ENCODE assay signal across 15 cellular contexts in genomic region chr2:7626139-7626537, GRCh38.
DNase-seq lines count a peak whose midpoint lies in the region; ATAC-seq and TF ChIP-seq lines count a peak whose summit lies in the region.
"Had no signal": no experiment of that assay in that cellular context is flagged by ENCODE, and none has a peak within 500 bp of the region (broad histone marks: within the 10 kb centered on the region; RNA-seq: fewer than 3 reads in every experiment).

No MANE protein-coding gene starts in this region.

- peak; percentile 18 for ATAC-seq in GM21390 (IDR thresholded peaks at IDR 0.05; ENCODE audit: unreplicated experiment)
- no peak for ATAC-seq in GM21825 (IDR thresholded peaks at IDR 0.05; ENCODE audit: unreplicated experiment)
- no peak for ATAC-seq in HG02981 (IDR thresholded peaks at IDR 0.05; ENCODE audit: unreplicated experiment)
- ATAC-seq: CD8-positive, alpha-beta T cell; K562 had no signal

- H4K20me1 ChIP-seq in BLaER1 treated with 17β-estradiol and CSF1 and Interleukin-3, amounts not matched to agents 10 nM and 100 nM, result no peaks in the 10 kb centered on the region
- no peaks in the 10 kb centered on the region for H4K20me1 ChIP-seq in OCI-LY3 (ENCODE audit: insufficient read depth, low read length)

- H3K9me3 Mint-ChIP-seq in activated naive CD4-positive, alpha-beta T cell treated with anti-CD3 and anti-CD28 coated beads for 36 hours, result peaks cover 7% of the 10 kb centered on the region

- DNase-seq in esophagus muscularis mucosa (ENCODE audit: extremely low spot score), result peak; percentile 26
- no peak for DNase-seq in activated naive CD4-positive, alpha-beta T cell treated with anti-CD3 and anti-CD28 coated beads for 36 hours
- DNase-seq: Calu3; CD8-positive, alpha-beta T cell; DMS79 treated with DMSO at 0.1 percent for 48 hours; EL; GM23248; HCEC 1CT; IMR-90 had no signal

- H3K9ac ChIP-seq in BLaER1 treated with 17β-estradiol and CSF1 and Interleukin-3, amounts not matched to agents 10 nM and 100 nM, result no peak overlapping the region
- no peak overlapping the region for H3K9ac ChIP-seq in OCI-LY3 (ENCODE audit: low read length)
- H3K9ac ChIP-seq: GM23248 had no signal

- intact Hi-C loops in esophagus muscularis mucosa (cut with DNase I), result no loop called here
- intact Hi-C loops in activated naive CD4-positive, alpha-beta T cell treated with anti-CD3 and anti-CD28 coated beads for 36 hours (cut with micrococcal nuclease), result no loop called here

- no peak for TF ChIP-seq CTCF in OCI-LY3 (IDR thresholded peaks at IDR 0.05; ENCODE audit: low read depth, low read length)
- no peak for TF ChIP-seq CTCF in esophagus muscularis mucosa (IDR thresholded peaks at IDR 0.05)

- no peaks in the 10 kb centered on the region for H3K36me3 ChIP-seq in BLaER1 treated with 17β-estradiol and CSF1 and Interleukin-3, amounts not matched to agents 10 nM and 100 nM
- H3K36me3 ChIP-seq in OCI-LY3 (replicated peaks; ENCODE audit: low read depth, low read length), result peaks cover 9% of the 10 kb centered on the region
- no peaks in the 10 kb centered on the region for H3K36me3 ChIP-seq in esophagus muscularis mucosa

- H3K27ac Mint-ChIP-seq in activated naive CD4-positive, alpha-beta T cell treated with anti-CD3 and anti-CD28 coated beads for 36 hours, result no peak overlapping the region

- H3K9me3 ChIP-seq in BLaER1 treated with 17β-estradiol and CSF1 and Interleukin-3, amounts not matched to agents 10 nM and 100 nM (replicated peaks in 1 of 11), result peaks cover 0 to 23% (median 14%) of the 10 kb centered on the region in 11 experiments; a peak in 14 of 22 replicates
- H3K9me3 ChIP-seq in OCI-LY3 (ENCODE audit: insufficient read depth, low read length), result peaks cover 3% of the 10 kb centered on the region; the same call in 1 of the 2 replicates
- H3K9me3 ChIP-seq in esophagus muscularis mucosa, result no peaks in the 10 kb centered on the region

- H3K4me1 ChIP-seq in BLaER1 treated with 17β-estradiol and CSF1 and Interleukin-3, amounts not matched to agents 10 nM and 100 nM, result peaks cover 22 to 30% (median 27%) of the 10 kb centered on the region in 10 experiments
- peaks cover 24% of the 10 kb centered on the region for H3K4me1 ChIP-seq in OCI-LY3 (ENCODE audit: low read length)
- no peaks in the 10 kb centered on the region for H3K4me1 ChIP-seq in esophagus muscularis mucosa

- CTCF ChIA-PET in activated naive CD4-positive, alpha-beta T cell treated with anti-CD3 and anti-CD28 coated beads for 36 hours (lab: Charles Lee), result no interaction called here

- H3K4me1 Mint-ChIP-seq in activated naive CD4-positive, alpha-beta T cell treated with anti-CD3 and anti-CD28 coated beads for 36 hours (ENCODE audit: low read depth), result peaks cover under 1% of the 10 kb centered on the region

- TF ChIP-seq POLR2A in esophagus muscularis mucosa (IDR thresholded peaks at IDR 0.05; ENCODE audit: low read depth), result no peak

- H3K27me3 Mint-ChIP-seq in activated naive CD4-positive, alpha-beta T cell treated with anti-CD3 and anti-CD28 coated beads for 36 hours (ENCODE audit: low read depth), result no peaks in the 10 kb centered on the region

- H3K4me2 ChIP-seq in BLaER1 treated with 17β-estradiol and CSF1 and Interleukin-3, amounts not matched to agents 10 nM and 100 nM, result peak overlapping the region in 9 of 11 experiments; percentile 40 to 78 (median 56); a peak in 16 of 22 replicates
- peak overlapping the region; percentile 50 for H3K4me2 ChIP-seq in OCI-LY3 (ENCODE audit: low read length)

- 87% methylated on average over 6 of the region's 6 CpGs for WGBS in esophagus muscularis mucosa

- TF ChIP-seq EP300 in esophagus muscularis mucosa (IDR thresholded peaks at IDR 0.05), result no peak

- no peak overlapping the region for H3K4me3 Mint-ChIP-seq in activated naive CD4-positive, alpha-beta T cell treated with anti-CD3 and anti-CD28 coated beads for 36 hours
- H3K4me3 Mint-ChIP-seq: CD8-positive, alpha-beta T cell had no signal

- H2AFZ ChIP-seq in OCI-LY3 (ENCODE audit: low read depth, low read length), result no peak overlapping the region
- H2AFZ ChIP-seq: GM23248 had no signal

- H3K36me3 Mint-ChIP-seq in activated naive CD4-positive, alpha-beta T cell treated with anti-CD3 and anti-CD28 coated beads for 36 hours (ENCODE audit: low read depth), result no peaks in the 10 kb centered on the region
- H3K36me3 Mint-ChIP-seq: CD8-positive, alpha-beta T cell had no signal

- no peaks in the 10 kb centered on the region for H3K27me3 ChIP-seq in BLaER1 treated with 17β-estradiol and CSF1 and Interleukin-3, amounts not matched to agents 10 nM and 100 nM
- no peaks in the 10 kb centered on the region for H3K27me3 ChIP-seq in OCI-LY3 (ENCODE audit: low read depth, low read length)
- no peaks in the 10 kb centered on the region for H3K27me3 ChIP-seq in esophagus muscularis mucosa

- no peak overlapping the region for H3K4me3 ChIP-seq in BLaER1 treated with 17β-estradiol and CSF1 and Interleukin-3, amounts not matched to agents 10 nM and 100 nM
- H3K4me3 ChIP-seq in OCI-LY3 (ENCODE audit: low read length) (0 out of 2 replicates have a peak overlapping the region, but pooled peaks have one; percentile 8), esophagus muscularis mucosa (no peak overlapping the region)
- H3K4me3 ChIP-seq: GM23248, K562 had no signal

- no peaks in the 10 kb centered on the region for H3K79me2 ChIP-seq in OCI-LY3 (ENCODE audit: low read length)

- H3K27ac ChIP-seq in BLaER1 treated with 17β-estradiol and CSF1 and Interleukin-3, amounts not matched to agents 10 nM and 100 nM, result peak overlapping the region in 8 of 11 experiments; percentile 49 to 72 (median 63); a peak in 15 of 22 replicates
- H3K27ac ChIP-seq in OCI-LY3 (ENCODE audit: low read length), result no peak overlapping the region
- no peak overlapping the region for H3K27ac ChIP-seq in esophagus muscularis mucosa (replicated peaks in 1 of 4)
- H3K27ac ChIP-seq: GM23248 had no signal

Comparison
In these comparisons a context has a peak if more than half of its experiments do, and no peak if none do; other contexts are left out.
1. H3K27ac ChIP-seq: peak in BLaER1 treated with 17β-estradiol and CSF1 and Interleukin-3, amounts not matched to agents 10 nM and 100 nM (8 of 11); none in OCI-LY3 (single experiment) and esophagus muscularis mucosa (0 of 4).